Comparison of ENCODE assay signal across 6 cellular contexts in genomic region chr1:11749203-11749689, GRCh38. TPM values are rescaled to one million over a fixed set of nuclear protein-coding genes. Genes with fewer than 3 reads are reported as not detected.
DNase-seq lines count a peak whose midpoint lies in the region; ATAC-seq and TF ChIP-seq lines count a peak whose summit lies in the region.

No MANE protein-coding gene starts in this region.

- H3K4me3 Mint-ChIP-seq in T-helper 1 cell treated with Interleukin-12 subunit alpha and Interleukin-12 subunit beta and Interleukin-4 antibody, amounts not matched to agents 30 μg/mL and 1 μg/mL, for 36 hours, result peak overlapping the region; percentile 3

- H3K27me3 ChIP-seq in fibroblast of lung (ENCODE audit: control insufficient read depth, insufficient read depth, low read length), result no peaks in the 10 kb centered on the region

- H3K79me2 ChIP-seq in fibroblast of lung (ENCODE audit: control insufficient read depth, insufficient read depth, low read length), result no peaks in the 10 kb centered on the region

- H3K9me3 ChIP-seq in fibroblast of lung (ENCODE audit: control insufficient read depth, insufficient read depth, low read depth, low read length), result no peaks in the 10 kb centered on the region

- peaks cover 5% of the 10 kb centered on the region for H3K36me3 ChIP-seq in fibroblast of lung (ENCODE audit: control insufficient read depth, insufficient read depth, low read length)

- peak overlapping the region; percentile 76 for H3K27ac Mint-ChIP-seq in T-helper 1 cell treated with Interleukin-12 subunit alpha and Interleukin-12 subunit beta and Interleukin-4 antibody, amounts not matched to agents 30 μg/mL and 1 μg/mL, for 36 hours

- no peak overlapping the region for H3K4me2 ChIP-seq in fibroblast of lung (ENCODE audit: extremely low read depth, insufficient read depth, low read length)

- H3K4me1 Mint-ChIP-seq in T-helper 1 cell treated with Interleukin-12 subunit alpha and Interleukin-12 subunit beta and Interleukin-4 antibody, amounts not matched to agents 30 μg/mL and 1 μg/mL, for 36 hours (ENCODE audit: low read depth), result peaks cover 13% of the 10 kb centered on the region

- H3K4me1 ChIP-seq in fibroblast of lung (ENCODE audit: control insufficient read depth, extremely low read depth, insufficient read depth, low read length), result no peaks in the 10 kb centered on the region

- H3K27ac ChIP-seq in fibroblast of lung (ENCODE audit: insufficient read depth, low read length), result no peak overlapping the region

- peak; percentile 28 to 47 for TF ChIP-seq CTCF in fibroblast of lung (conservative IDR thresholded peaks at IDR 0.05 in 1 of 2, IDR thresholded peaks at IDR 0.05 in 1 of 2; ENCODE audit: low read depth in 1 of 2, low read length in 2 of 2)

- H3K36me3 Mint-ChIP-seq in T-helper 1 cell treated with Interleukin-12 subunit alpha and Interleukin-12 subunit beta and Interleukin-4 antibody, amounts not matched to agents 30 μg/mL and 1 μg/mL, for 36 hours (ENCODE audit: low read depth), result peaks cover 17% of the 10 kb centered on the region

- H3K9ac ChIP-seq in fibroblast of lung (ENCODE audit: insufficient read depth, low read length), result no peak overlapping the region

- no peaks in the 10 kb centered on the region for H3K9me3 Mint-ChIP-seq in T-helper 1 cell treated with Interleukin-12 subunit alpha and Interleukin-12 subunit beta and Interleukin-4 antibody, amounts not matched to agents 30 μg/mL and 1 μg/mL, for 36 hours

- ATAC-seq in GM21825 (IDR thresholded peaks at IDR 0.05; ENCODE audit: unreplicated experiment) (peak; percentile 49), GM18907 (IDR thresholded peaks at IDR 0.05; ENCODE audit: unreplicated experiment) (no peak)

- H4K20me1 ChIP-seq in fibroblast of lung (ENCODE audit: control insufficient read depth, extremely low read depth, insufficient read depth, low read length), result no peaks in the 10 kb centered on the region

- DNase-seq in ACHN (peak; percentile 62), fibroblast of lung (ENCODE audit: low read depth in 2 of 2) (peak; percentile 12 to 23)
- peak; percentile 22 for DNase-seq in stimulated activated CD8-positive, alpha-beta memory T cell treated with anti-CD3 and anti-CD28 coated beads, Interleukin-12 subunit alpha, Interleukin-12 subunit beta, amount 100 ng/mL, for 1 hour (ENCODE audit: low read depth)

- no peaks in the 10 kb centered on the region for H3K27me3 Mint-ChIP-seq in T-helper 1 cell treated with Interleukin-12 subunit alpha and Interleukin-12 subunit beta and Interleukin-4 antibody, amounts not matched to agents 30 μg/mL and 1 μg/mL, for 36 hours (ENCODE audit: low read depth)

- no peak overlapping the region for H2AFZ ChIP-seq in fibroblast of lung (ENCODE audit: low read length)

- H3K4me3 ChIP-seq in fibroblast of lung (replicated peaks in 1 of 4; ENCODE audit: control extremely low read depth in 1 of 4, insufficient read depth in 1 of 4, low read depth in 3 of 4, low read length in 4 of 4), result no peak overlapping the region

- in situ Hi-C loops in ACHN (cut with HindIII; ENCODE audit: low pct_ligation_motif_present, low pct_unique_long_range_greater_than_20kb, low sequenced_read_pairs), result no loop called here

RNA-seq across cellular contexts. Expression of gene C1orf167, which starts 12.7 kb away (rescaled TPM):
- total RNA-seq in fibroblast of lung, result 0.99 and 1.3 TPM in 2 replicates
- polyA plus RNA-seq in fibroblast of lung, result 0.28 and 0.39 TPM in 2 replicates
- 0.38 and 1.5 TPM in 2 replicates for polyA plus RNA-seq in fibroblast of lung (2012)
- 0.47 and 0.48 TPM in 2 replicates for polyA minus RNA-seq in fibroblast of lung (ENCODE audit: low replicate concordance)

RNA-seq across cellular contexts. Expression of gene AGTRAP, which starts 13.3 kb away (rescaled TPM):
- total RNA-seq in fibroblast of lung, result 47.3 and 58.8 TPM in 2 replicates
- polyA plus RNA-seq in fibroblast of lung, result 21.0 and 25.5 TPM in 2 replicates
- polyA plus RNA-seq in fibroblast of lung (2012), result 39.2 and 41.6 TPM in 2 replicates
- 50.2 and 57.2 TPM in 2 replicates for polyA minus RNA-seq in fibroblast of lung (ENCODE audit: low replicate concordance)

RNA-seq across cellular contexts. Expression of gene MTHFR, which starts 56.5 kb away (rescaled TPM):
- 56.5 and 87.4 TPM in 2 replicates for total RNA-seq in fibroblast of lung
- 13.3 and 16.3 TPM in 2 replicates for polyA plus RNA-seq in fibroblast of lung
- 11.6 and 15.4 TPM in 2 replicates for polyA plus RNA-seq in fibroblast of lung (2012)
- 56.7 and 59.5 TPM in 2 replicates for polyA minus RNA-seq in fibroblast of lung (ENCODE audit: low replicate concordance)

RNA-seq across cellular contexts. Expression of gene CLCN6, which starts 56.7 kb away (rescaled TPM):
- 10.3 and 19.3 TPM in 2 replicates for total RNA-seq in fibroblast of lung
- 13.8 and 15.3 TPM in 2 replicates for polyA plus RNA-seq in fibroblast of lung
- polyA plus RNA-seq in fibroblast of lung (2012), result 11.1 and 12.9 TPM in 2 replicates
- polyA minus RNA-seq in fibroblast of lung (ENCODE audit: low replicate concordance), result 18.6 and 24.6 TPM in 2 replicates

RNA-seq across cellular contexts. Expression of gene DRAXIN, which starts 57.7 kb away (rescaled TPM):
- 0.50 and 0.51 TPM in 2 replicates for total RNA-seq in fibroblast of lung
- 0.03 and 0.21 TPM in 2 replicates for polyA plus RNA-seq in fibroblast of lung
- polyA plus RNA-seq in fibroblast of lung (2012), result 0.03 and 0.25 TPM in 2 replicates
- 0.37 TPM in 1 of 2 replicates, not detected in the other for polyA minus RNA-seq in fibroblast of lung (ENCODE audit: low replicate concordance)
